Comparison of ENCODE assay signal across 20 cellular contexts in the genomic region with DNA sequence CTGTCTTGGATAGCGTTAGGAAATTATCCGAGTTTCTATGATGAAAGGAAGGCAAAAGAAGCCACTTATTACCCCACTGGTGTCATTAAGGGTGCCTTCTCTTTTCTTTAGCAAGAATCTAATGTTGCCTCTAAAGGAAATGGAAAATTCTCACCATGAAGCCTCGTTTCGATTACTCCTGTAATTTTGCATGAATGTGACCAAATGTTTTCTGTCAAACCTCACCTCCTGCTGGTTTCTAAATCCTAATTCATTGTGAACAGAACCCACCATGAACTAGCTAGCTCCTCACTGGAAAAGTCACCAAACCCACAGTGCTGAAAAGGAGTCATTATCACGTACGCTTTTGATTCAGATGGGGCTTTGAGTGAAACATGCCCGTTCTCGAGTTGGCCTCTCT.
"Had no signal": no experiment of that assay in that cellular context is flagged by ENCODE, and none has a peak within 500 bp of the region (broad histone marks: within the 10 kb centered on the region; RNA-seq: fewer than 3 reads in every experiment).

No MANE protein-coding gene starts in this region.

- H3K9ac ChIP-seq: neural progenitor cell had no signal

- H3K9me3 Mint-ChIP-seq: activated CD4-positive, alpha-beta memory T cell treated with anti-CD3 and anti-CD28 coated beads for 36 hours; activated naive CD8-positive, alpha-beta T cell treated with anti-CD3 and anti-CD28 coated beads for 36 hours; immature natural killer cell; memory B cell; naive B cell; stimulated activated naive CD8-positive, alpha-beta T cell treated with anti-CD3 and anti-CD28 coated beads, Interleukin-15, Interleukin-2, amounts not matched to agents 100 ng/mL and 50 ng/mL, for 24 hours had no signal

- H3K9me3 ChIP-seq: mucosa of descending colon, thyroid gland had no signal

- H3K4me3 ChIP-seq: cardiac muscle cell, mucosa of descending colon, neural progenitor cell, thyroid gland had no signal

- H3K4me2 ChIP-seq: neural progenitor cell had no signal

- H3K27me3 ChIP-seq: cardiac muscle cell, neural progenitor cell, thyroid gland had no signal

- H3K27ac Mint-ChIP-seq: activated CD4-positive, alpha-beta memory T cell treated with anti-CD3 and anti-CD28 coated beads for 36 hours; activated naive CD8-positive, alpha-beta T cell treated with anti-CD3 and anti-CD28 coated beads for 36 hours; immature natural killer cell; memory B cell; naive B cell; progenitor cell of endocrine pancreas; stimulated activated naive CD8-positive, alpha-beta T cell treated with anti-CD3 and anti-CD28 coated beads, Interleukin-15, Interleukin-2, amounts not matched to agents 100 ng/mL and 50 ng/mL, for 24 hours; T-helper 17 cell had no signal

- H3K4me3 Mint-ChIP-seq: activated CD4-positive, alpha-beta memory T cell treated with anti-CD3 and anti-CD28 coated beads for 36 hours; activated naive CD8-positive, alpha-beta T cell treated with anti-CD3 and anti-CD28 coated beads for 36 hours; immature natural killer cell; memory B cell; naive B cell; stimulated activated naive CD8-positive, alpha-beta T cell treated with anti-CD3 and anti-CD28 coated beads, Interleukin-15, Interleukin-2, amounts not matched to agents 100 ng/mL and 50 ng/mL, for 24 hours; T-helper 17 cell had no signal

- DNase-seq: activated CD4-positive, alpha-beta memory T cell treated with anti-CD3 and anti-CD28 coated beads for 36 hours; activated CD4-positive, alpha-beta T cell treated with anti-CD3 and anti-CD28 coated beads for 48 hours; activated naive CD4-positive, alpha-beta T cell treated with Interleukin-2 at 50 U/mL for 16 hours; activated naive CD8-positive, alpha-beta T cell treated with anti-CD3 and anti-CD28 coated beads for 36 hours; activated T-cell treated with anti-CD3 and anti-CD28 coated beads, Interleukin-2, amount 50 U/mL, for 48 hours; foreskin fibroblast; immature natural killer cell; mucosa of descending colon; naive B cell; retina; stimulated activated CD4-positive, alpha-beta T cell treated with anti-CD3 and anti-CD28 coated beads, Interleukin-1b, Interleukin-23, amount 100 ng/mL, for 48 hours; substantia nigra; SW 1271; T-helper 17 cell; thyroid gland had no signal

- ATAC-seq: mucosa of descending colon, T-helper 17 cell had no signal

- H3K27ac ChIP-seq: cardiac muscle cell, neural progenitor cell, thyroid gland had no signal

- H3K36me3 Mint-ChIP-seq: activated CD4-positive, alpha-beta memory T cell treated with anti-CD3 and anti-CD28 coated beads for 36 hours; activated naive CD8-positive, alpha-beta T cell treated with anti-CD3 and anti-CD28 coated beads for 36 hours; immature natural killer cell; memory B cell; naive B cell; neural progenitor cell had no signal

- H3K36me3 ChIP-seq: cardiac muscle cell, neural progenitor cell, thyroid gland had no signal

- H2AFZ ChIP-seq: neural progenitor cell had no signal

- H3K4me1 Mint-ChIP-seq: activated naive CD8-positive, alpha-beta T cell treated with anti-CD3 and anti-CD28 coated beads for 36 hours; immature natural killer cell; memory B cell; naive B cell; T-helper 17 cell had no signal
